In the genomic region with DNA sequence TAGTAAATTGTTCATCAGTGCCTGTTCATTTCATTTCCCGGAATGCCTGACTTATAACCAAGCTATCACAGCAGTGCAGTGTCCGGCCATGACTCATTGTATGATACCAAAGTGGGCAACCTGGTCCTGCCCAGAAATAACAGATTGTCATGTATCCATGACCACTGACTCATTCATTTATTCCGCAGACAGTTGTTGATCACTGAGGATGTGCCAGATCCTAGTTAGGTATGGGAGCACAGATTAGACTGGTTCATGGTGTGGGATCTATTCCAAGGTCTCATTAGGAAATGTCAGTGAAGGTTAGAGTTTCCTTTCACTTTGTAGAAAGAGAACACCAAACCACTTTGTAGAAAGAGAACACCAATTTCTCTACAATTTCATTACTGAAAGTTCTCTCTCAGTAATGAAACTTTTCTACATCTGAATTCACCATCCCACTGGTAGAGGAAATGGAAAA, we compare ENCODE assay signal across 10 cellular contexts. TPM values are rescaled to one million over a fixed set of nuclear protein-coding genes. Genes with fewer than 3 reads are reported as not detected.
DNase-seq lines count a peak whose midpoint lies in the region; ATAC-seq, FAIRE-seq and TF ChIP-seq lines count a peak whose summit lies in the region.
"Had no signal": no experiment of that assay in that cellular context is flagged by ENCODE, and none has a peak within 500 bp of the region (broad histone marks: within the 10 kb centered on the region; RNA-seq: fewer than 3 reads in every experiment).

No MANE protein-coding gene starts in this region.

- H3K27ac ChIP-seq in SJCRH30 (peak overlapping the region; percentile 18), sigmoid colon (peak overlapping the region; percentile 25 to 61 (median 46))

- intact Hi-C loops in sigmoid colon (cut with DNase I) = no loop called here

- FAIRE-seq in GM19239 (lab: Jason Lieb, UNC) = peak; percentile 74

- no peak for ATAC-seq in GM21360 (IDR thresholded peaks at IDR 0.05; ENCODE audit: unreplicated experiment)

- peaks cover 16% of the 10 kb centered on the region for H3K36me3 ChIP-seq in SJCRH30
- H3K36me3 ChIP-seq in sigmoid colon = no peaks in the 10 kb centered on the region

- H3K4me1 ChIP-seq in SJCRH30 (peaks cover 3% of the 10 kb centered on the region), sigmoid colon (peaks cover 0 to 69% (median 50%) of the 10 kb centered on the region in 4 donors)

- DNase-seq in GM19239 (ENCODE audit: insufficient read length, low spot score) (no peak), SJCRH30 (peak in 1 of 2 experiments; percentile 36), fibroblast of peridontal ligament (ENCODE audit: extremely low read depth) (peak; percentile 95), sigmoid colon (no peak), NCI-H2029 (lab: John Stamatoyannopoulos, UW) (no peak), NCI-H510A (lab: John Stamatoyannopoulos, UW) (no peak), NCI-H1694 (lab: John Stamatoyannopoulos, UW) (no peak)
- DNase-seq: caudate nucleus, NCI-H2081 had no signal

- H3K9me3 ChIP-seq in SJCRH30 (replicated peaks) (no peaks in the 10 kb centered on the region), sigmoid colon (no peaks in the 10 kb centered on the region)

- TF ChIP-seq POLR2A in sigmoid colon (IDR thresholded peaks at IDR 0.05) = no peak

- H3K4me3 ChIP-seq in SJCRH30 (no peak overlapping the region), sigmoid colon (no peak overlapping the region)

- 87 to 91% methylated on average over 3 of the region's 3 CpGs for WGBS in sigmoid colon, 2 donors

- no peak for TF ChIP-seq CTCF in sigmoid colon (IDR thresholded peaks at IDR 0.05)

- TF ChIP-seq EP300 in sigmoid colon (IDR thresholded peaks at IDR 0.05) = no peak

- H3K27me3 ChIP-seq in SJCRH30 (no peaks in the 10 kb centered on the region), sigmoid colon (no peaks in the 10 kb centered on the region)

RNA-seq across cellular contexts. Expression of a gene that starts 8.7 kb away (rescaled TPM):
- total RNA-seq in SJCRH30 (2014; rRNA removed; shearing (Covaris generic)) = 96.8 and 101 TPM in 2 replicates
- 10 to 100 TPM in 3 of 4 donors, 1 to 10 TPM in 1; 8.7 to 41.3 (median 27.2) TPM for total RNA-seq in sigmoid colon
- polyA plus RNA-seq in sigmoid colon = 10 to 100 TPM in 1 of 3 donors, 1 to 10 TPM in 2; 6.5 to 14.6 (median 9.6) TPM
